Comparison of ENCODE assay signal across 9 cellular contexts in the genomic region with DNA sequence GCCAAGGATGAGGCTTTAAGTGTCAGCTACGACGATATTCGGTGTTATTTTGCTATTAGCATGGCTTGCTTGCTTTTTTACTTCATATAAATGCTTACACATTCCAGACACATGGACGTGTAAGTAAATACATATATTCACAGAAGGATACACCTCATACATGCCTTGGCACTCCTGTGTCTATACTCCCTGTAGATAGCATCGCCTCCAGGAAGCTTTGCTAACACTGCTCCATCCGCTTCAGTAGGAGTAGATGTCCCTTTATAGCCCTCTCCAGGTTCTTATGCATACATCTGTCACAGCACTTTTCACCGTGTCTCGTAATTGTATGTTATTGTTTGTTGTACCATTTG. TPM values are rescaled to one million over a fixed set of nuclear protein-coding genes. Genes with fewer than 3 reads are reported as not detected.
DNase-seq lines count a peak whose midpoint lies in the region; ATAC-seq and TF ChIP-seq lines count a peak whose summit lies in the region.
"Had no signal": no experiment of that assay in that cellular context is flagged by ENCODE, and none has a peak within 500 bp of the region (broad histone marks: within the 10 kb centered on the region; RNA-seq: fewer than 3 reads in every experiment).

No MANE protein-coding gene starts in this region.

- peak overlapping the region; percentile 76 for H3K4me2 ChIP-seq in GM23248 (ENCODE audit: unreplicated experiment)

- no peaks in the 10 kb centered on the region for H3K9me2 ChIP-seq in GM23248 (ENCODE audit: insufficient read depth)

- no peaks in the 10 kb centered on the region for H3K36me3 Mint-ChIP-seq in activated naive CD4-positive, alpha-beta T cell treated with anti-CD3 and anti-CD28 coated beads, Interleukin-2, amount 50 U/mL, for 72 hours

- no peak overlapping the region for H3K27ac Mint-ChIP-seq in activated naive CD4-positive, alpha-beta T cell treated with anti-CD3 and anti-CD28 coated beads, Interleukin-2, amount 50 U/mL, for 72 hours

- no peaks in the 10 kb centered on the region for H3K79me2 ChIP-seq in GM23248 (ENCODE audit: insufficient read depth)

- peak overlapping the region; percentile 67 for H2AFZ ChIP-seq in GM23248

- H3K9ac ChIP-seq in GM23248, result peak overlapping the region; percentile 65

- H3K4me1 ChIP-seq in GM23248 (ENCODE audit: insufficient read depth) (peaks cover 7% of the 10 kb centered on the region; the same call in 1 of the 2 replicates), psoas muscle (no peaks in the 10 kb centered on the region)

- no peaks in the 10 kb centered on the region for H3K36me3 ChIP-seq in GM23248 (ENCODE audit: low read depth)
- H3K36me3 ChIP-seq in psoas muscle (ENCODE audit: insufficient read depth in 1 of 2, low read depth in 1 of 2), result no peaks in the 10 kb centered on the region

- 37 to 38% methylated on average over 8 of the region's 8 CpGs for WGBS in GM23248 (ENCODE audit: low coverage in 1 of 2, low lambda C conversion rate in 2 of 2, missing lambda C conversion rate in 2 of 2), 2 experiments
- 43 to 52% (median 49%) methylated on average over 8 of the region's 8 CpGs for WGBS in psoas muscle, 3 donors

- peak in 1 of 4 donors; percentile 48 for ATAC-seq in psoas muscle
- ATAC-seq in GM21529 (IDR thresholded peaks at IDR 0.05; ENCODE audit: unreplicated experiment), result no peak
- no peak for ATAC-seq in activated naive CD4-positive, alpha-beta T cell treated with anti-CD3 and anti-CD28 coated beads, Interleukin-2, amount 50 U/mL, for 72 hours

- DNase-seq in GM23248, result no peak
- DNase-seq in NCI-H69 (lab: John Stamatoyannopoulos, UW), result peak; percentile 48
- DNase-seq in epithelial cell of prostate (ENCODE audit: low read depth, low spot score), result no peak
- no peak for DNase-seq in psoas muscle
- no peak for DNase-seq in cerebellar nuclear complex (lab: John Stamatoyannopoulos, UW)
- DNase-seq in activated naive CD4-positive, alpha-beta T cell treated with anti-CD3 and anti-CD28 coated beads, Interleukin-2, amount 50 U/mL, for 72 hours (ENCODE audit: low spot score in 2 of 2), result no peak
- DNase-seq in stimulated activated CD4-positive, alpha-beta T cell treated with anti-CD3 and anti-CD28 coated beads, Interleukin-2, amount 100 ng/mL, for 24 hours, result no peak
- DNase-seq: NCI-H524 treated with DMSO at 0.1 percent for 48 hours had no signal

- H3K27ac ChIP-seq in GM23248 (no peak overlapping the region), epithelial cell of prostate (peak overlapping the region; percentile 70), psoas muscle (no peak overlapping the region)

- TF ChIP-seq CTCF in psoas muscle (IDR thresholded peaks at IDR 0.05), result no peak

- H3K9me3 ChIP-seq in GM23248 (ENCODE audit: low read depth), result no peaks in the 10 kb centered on the region
- no peaks in the 10 kb centered on the region for H3K9me3 ChIP-seq in psoas muscle

- no peaks in the 10 kb centered on the region for H4K20me1 ChIP-seq in GM23248 (ENCODE audit: insufficient read depth)

- in situ Hi-C loops in GM23248 (cut with MboI), result no loop called here

- no peaks in the 10 kb centered on the region for H3F3A ChIP-seq in GM23248 (ENCODE audit: insufficient read depth)

- peaks cover 21% of the 10 kb centered on the region for H3K27me3 ChIP-seq in GM23248 (replicated peaks; ENCODE audit: insufficient read depth)
- peaks cover 0 to 21% (median 0%) of the 10 kb centered on the region in 3 donors for H3K27me3 ChIP-seq in psoas muscle (ENCODE audit: insufficient read depth in 3 of 3, low read length in 2 of 3)

- H3K4me3 ChIP-seq in GM23248 (peak overlapping the region; percentile 66), psoas muscle (peak overlapping the region; percentile 63)

- no peaks in the 10 kb centered on the region for H3K9me3 Mint-ChIP-seq in activated naive CD4-positive, alpha-beta T cell treated with anti-CD3 and anti-CD28 coated beads, Interleukin-2, amount 50 U/mL, for 72 hours

- intact Hi-C loops in psoas muscle (cut with DNase I), result no loop called here

RNA-seq across cellular contexts. Expression of gene KCTD1, which starts 27.5 kb away (rescaled TPM):
- 14.9 and 17.9 TPM in 2 replicates for total RNA-seq in GM23248 (2014; rRNA removed; shearing (Covaris generic))
- 5.0 and 5.7 TPM in 2 replicates for polyA plus RNA-seq in GM23248 (2016; fragmentation: Nextera tagmentation; extraction: Ambion mirVana)
- 1 to 10 TPM; 3.5 to 8.6 (median 5.2) TPM for total RNA-seq in psoas muscle
- polyA plus RNA-seq in psoas muscle, result 1 to 10 TPM; 2.6 to 2.9 (median 2.8) TPM
- 1 to 10 TPM; 1.4 to 4.5 TPM for total RNA-seq in activated naive CD4-positive, alpha-beta T cell treated with anti-CD3 and anti-CD28 coated beads, Interleukin-2, amount 50 U/mL, for 72 hours
